9 cellular contexts compared by ENCODE assay signal in the genomic region with DNA sequence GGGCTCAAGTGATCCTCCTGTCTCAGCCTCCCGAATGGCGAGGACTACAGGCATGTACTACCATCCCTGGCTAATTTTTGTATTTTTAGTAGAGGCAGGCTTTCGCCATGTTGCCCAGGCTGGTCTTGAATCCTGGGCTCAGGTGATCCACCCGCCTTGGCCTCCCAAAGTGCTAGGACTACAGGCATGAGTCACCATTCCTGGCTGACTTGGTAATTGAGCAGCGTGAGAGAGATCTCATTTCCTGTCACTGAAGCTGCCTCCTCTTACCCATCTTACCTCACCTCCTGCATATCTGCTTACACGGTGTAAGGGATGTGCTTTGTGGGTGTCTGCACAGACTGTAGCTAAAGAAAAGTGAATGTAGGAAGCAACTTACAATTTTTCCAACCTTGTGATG. TPM values are rescaled to one million over a fixed set of nuclear protein-coding genes. Genes with fewer than 3 reads are reported as not detected.
DNase-seq lines count a peak whose midpoint lies in the region; ATAC-seq and TF ChIP-seq lines count a peak whose summit lies in the region.
"Had no signal": no experiment of that assay in that cellular context is flagged by ENCODE, and none has a peak within 500 bp of the region (broad histone marks: within the 10 kb centered on the region; RNA-seq: fewer than 3 reads in every experiment).

No MANE protein-coding gene starts in this region.

- no peak overlapping the region for H2BK120ac ChIP-seq in H9 (ENCODE audit: low read depth, low read length, poor library complexity, severe bottlenecking)

- H3K9ac ChIP-seq in H9 (ENCODE audit: extremely low read depth, insufficient read length, low read length), result no peak overlapping the region

- H3K27ac ChIP-seq in A673 (ENCODE audit: low read depth, low read length, poor library complexity, severe bottlenecking) (no peak overlapping the region), H9 (ENCODE audit: insufficient read length, low read depth, low read length) (no peak overlapping the region)

- H3K9me3 Mint-ChIP-seq in activated CD8-positive, alpha-beta memory T cell treated with anti-CD3 and anti-CD28 coated beads, Interleukin-2, amount 10 ng/mL, durations not matched to agents 7 days and 5 days (ENCODE audit: low read depth), result no peaks in the 10 kb centered on the region
- H3K9me3 Mint-ChIP-seq in H9 (no peaks in the 10 kb centered on the region), Caco-2 (ENCODE audit: unreplicated experiment) (no peaks in the 10 kb centered on the region), osteocyte (ENCODE audit: unreplicated experiment) (no peaks in the 10 kb centered on the region)

- intact Hi-C loops in A673 (cut with micrococcal nuclease; ENCODE audit: unreplicated experiment) (no loop called here), Caco-2 (cut with micrococcal nuclease; ENCODE audit: unreplicated experiment) (no loop called here)

- no peaks in the 10 kb centered on the region for H3K79me1 ChIP-seq in H9 (ENCODE audit: insufficient read depth, low read depth, low read length, poor library complexity, severe bottlenecking)

- POLR2A ChIA-PET in A673 (lab: Charles Lee; ENCODE audit: low non-redundant PET), result no interaction called here
- POLR2A ChIA-PET in Caco-2 (lab: Charles Lee), result no interaction called here

- CTCF ChIA-PET in A673 (lab: Charles Lee) (no interaction called here), Caco-2 (lab: Charles Lee) (no interaction called here)
- CTCF ChIA-PET in activated CD8-positive, alpha-beta memory T cell treated with anti-CD3 and anti-CD28 coated beads, Interleukin-2, amount 10 ng/mL, durations not matched to agents 7 days and 5 days (lab: Charles Lee), result no interaction called here

- H3K56ac ChIP-seq in H9 (ENCODE audit: insufficient read length, low read depth, low read length), result no peak overlapping the region

- no peak overlapping the region for H4K5ac ChIP-seq in H9 (ENCODE audit: insufficient read length, low read depth, low read length)

- H3K9me3 ChIP-seq in A673 (ENCODE audit: low read depth, low read length, poor library complexity, severe bottlenecking), result no peaks in the 10 kb centered on the region
- H3K9me3 ChIP-seq in H9 (ENCODE audit: control insufficient read depth, low read depth, low read length), result no peaks in the 10 kb centered on the region
- no peaks in the 10 kb centered on the region for H3K9me3 ChIP-seq in Caco-2

- H2BK20ac ChIP-seq in H9 (ENCODE audit: low read depth, low read length, poor library complexity, severe bottlenecking), result no peak overlapping the region

- H3K79me2 ChIP-seq in H9 (ENCODE audit: insufficient read depth, low read length), result no peaks in the 10 kb centered on the region

- H3K18ac ChIP-seq in H9 (ENCODE audit: insufficient read length, low read depth, low read length), result no peak overlapping the region

- H2BK15ac ChIP-seq in H9 (ENCODE audit: low read depth, low read length), result no peak overlapping the region

- H3K4me3 ChIP-seq in A673 (ENCODE audit: low read depth, low read length, poor library complexity, severe bottlenecking) (no peak overlapping the region), fibroblast of villous mesenchyme (ENCODE audit: low read depth, low read length) (no peak overlapping the region), Caco-2 (ENCODE audit: low read depth, low read length) (no peak overlapping the region)

- H3K14ac ChIP-seq in H9 (ENCODE audit: insufficient read depth, low read length), result no peak overlapping the region

- TF ChIP-seq CTCF in A673 (conservative IDR thresholded peaks at IDR 0.05; ENCODE audit: low read depth, low read length) (no peak), fibroblast of villous mesenchyme (IDR thresholded peaks at IDR 0.05; ENCODE audit: insufficient read depth, low read depth, low read length) (no peak), H9 (conservative IDR thresholded peaks at IDR 0.05) (no peak), Caco-2 (IDR thresholded peaks at IDR 0.05; ENCODE audit: insufficient read depth in 1 of 2, low read depth in 1 of 2, low read length in 1 of 2, severe bottlenecking in 1 of 2, unreplicated experiment in 1 of 2) (no peak), osteocyte (IDR thresholded peaks at IDR 0.05) (no peak)

- no peak overlapping the region for H4K91ac ChIP-seq in H9 (ENCODE audit: insufficient read length, low read depth, low read length)

- H3K4me1 ChIP-seq in A673 (ENCODE audit: insufficient read depth, low read length, poor library complexity, severe bottlenecking), result peaks cover 22% of the 10 kb centered on the region
- H3K4me1 ChIP-seq in H9 (ENCODE audit: insufficient read depth, low read length), result peaks cover 15% of the 10 kb centered on the region
- peaks cover 16% of the 10 kb centered on the region for H3K4me1 ChIP-seq in Caco-2

- H3K4ac ChIP-seq in H9 (ENCODE audit: low read depth, low read length), result no peak overlapping the region

- H3K36me3 ChIP-seq in A673 (ENCODE audit: insufficient read depth, low read length, poor library complexity, severe bottlenecking), result no peaks in the 10 kb centered on the region
- H3K36me3 ChIP-seq in Caco-2 (ENCODE audit: control insufficient read depth, insufficient read depth, low read length), result no peaks in the 10 kb centered on the region

- ATAC-seq in activated CD8-positive, alpha-beta memory T cell treated with anti-CD3 and anti-CD28 coated beads, Interleukin-2, amount 10 ng/mL, durations not matched to agents 7 days and 5 days, result peak; percentile 54

- no peak overlapping the region for H4K8ac ChIP-seq in H9 (replicated peaks; ENCODE audit: insufficient read length, low read depth, low read length)

- no TSS peak for BruUV-seq in A673 (replicated peaks; lab: Mats Ljungman, UMichigan)
- no TSS peak for BruUV-seq in Caco-2 (replicated peaks; lab: Mats Ljungman, UMichigan)

- DNase-seq in A673 (ENCODE audit: low spot score), result peak; percentile 51
- peak; percentile 31 for DNase-seq in H4 (ENCODE audit: low spot score)
- peak; percentile 66 for DNase-seq in activated CD8-positive, alpha-beta memory T cell treated with anti-CD3 and anti-CD28 coated beads, Interleukin-2, amount 10 ng/mL, durations not matched to agents 7 days and 5 days
- peak; percentile 71 for DNase-seq in fibroblast of villous mesenchyme (ENCODE audit: low read depth)
- DNase-seq in NCI-H1930 (lab: John Stamatoyannopoulos, UW), result no peak
- no peak for DNase-seq in H9
- DNase-seq in Caco-2, result no peak
- no peak for DNase-seq in osteocyte (ENCODE audit: extremely low spot score, unreplicated experiment)
- DNase-seq: NCI-H526 treated with DMSO at 0.1 percent for 48 hours had no signal

- peak overlapping the region; percentile 56 for H3K27ac Mint-ChIP-seq in activated CD8-positive, alpha-beta memory T cell treated with anti-CD3 and anti-CD28 coated beads, Interleukin-2, amount 10 ng/mL, durations not matched to agents 7 days and 5 days
- H3K27ac Mint-ChIP-seq in H9 (no peak overlapping the region), Caco-2 (ENCODE audit: unreplicated experiment) (no peak overlapping the region), osteocyte (ENCODE audit: unreplicated experiment) (no peak overlapping the region)

- no peak overlapping the region for H2AK5ac ChIP-seq in H9 (ENCODE audit: insufficient read length, low read length)

- WGBS in H9 (ENCODE audit: extremely low coverage, insufficient read length, low lambda C conversion rate), result no CpG with 5 or more reads among the region's 6 CpGs

- no peak overlapping the region for H3K4me3 Mint-ChIP-seq in activated CD8-positive, alpha-beta memory T cell treated with anti-CD3 and anti-CD28 coated beads, Interleukin-2, amount 10 ng/mL, durations not matched to agents 7 days and 5 days
- H3K4me3 Mint-ChIP-seq in H9 (no peak overlapping the region), Caco-2 (ENCODE audit: unreplicated experiment) (no peak overlapping the region), osteocyte (ENCODE audit: unreplicated experiment) (no peak overlapping the region)

- H2BK5ac ChIP-seq in H9 (ENCODE audit: insufficient read length, low read length), result no peak overlapping the region

- H3K27me3 Mint-ChIP-seq in activated CD8-positive, alpha-beta memory T cell treated with anti-CD3 and anti-CD28 coated beads, Interleukin-2, amount 10 ng/mL, durations not matched to agents 7 days and 5 days, result peaks cover 8% of the 10 kb centered on the region
- H3K27me3 Mint-ChIP-seq in H9 (ENCODE audit: low read depth), result no peaks in the 10 kb centered on the region
- no peaks in the 10 kb centered on the region for H3K27me3 Mint-ChIP-seq in Caco-2 (ENCODE audit: insufficient read depth, unreplicated experiment)
- no peaks in the 10 kb centered on the region for H3K27me3 Mint-ChIP-seq in osteocyte (ENCODE audit: unreplicated experiment)

- no peak overlapping the region for H3T11ph ChIP-seq in H9 (ENCODE audit: low read length)

- H3K23ac ChIP-seq in H9 (ENCODE audit: insufficient read length, low read depth, low read length), result no peak overlapping the region

- no peaks in the 10 kb centered on the region for H3K23me2 ChIP-seq in H9 (ENCODE audit: insufficient read length, low read depth, low read length, poor library complexity, severe bottlenecking)

- no peaks in the 10 kb centered on the region for H4K20me1 ChIP-seq in H9 (ENCODE audit: control insufficient read depth, insufficient read depth, insufficient read length)

- H3K27me3 ChIP-seq in A673 (replicated peaks; ENCODE audit: insufficient read depth, low read depth, low read length, poor library complexity) (no peaks in the 10 kb centered on the region), H9 (ENCODE audit: insufficient read depth, low read length) (no peaks in the 10 kb centered on the region), Caco-2 (replicated peaks; ENCODE audit: control insufficient read depth, insufficient read depth, low read length) (no peaks in the 10 kb centered on the region)

- no peak overlapping the region for H2BK12ac ChIP-seq in H9 (ENCODE audit: insufficient read length, low read depth, low read length)

- H3K4me1 Mint-ChIP-seq in activated CD8-positive, alpha-beta memory T cell treated with anti-CD3 and anti-CD28 coated beads, Interleukin-2, amount 10 ng/mL, durations not matched to agents 7 days and 5 days, result peaks cover 61% of the 10 kb centered on the region
- peaks cover 22% of the 10 kb centered on the region in 2 experiments for H3K4me1 Mint-ChIP-seq in H9
- peaks cover 6% of the 10 kb centered on the region for H3K4me1 Mint-ChIP-seq in Caco-2 (ENCODE audit: low read depth, unreplicated experiment)
- peaks cover 25% of the 10 kb centered on the region for H3K4me1 Mint-ChIP-seq in osteocyte (ENCODE audit: unreplicated experiment)

- no peak overlapping the region for H3K4me2 ChIP-seq in H9 (ENCODE audit: insufficient read depth, insufficient read length, low read length)

- no peak overlapping the region for H2AFZ ChIP-seq in H9 (ENCODE audit: low read length)

- peaks cover 88% of the 10 kb centered on the region for H3K36me3 Mint-ChIP-seq in activated CD8-positive, alpha-beta memory T cell treated with anti-CD3 and anti-CD28 coated beads, Interleukin-2, amount 10 ng/mL, durations not matched to agents 7 days and 5 days
- H3K36me3 Mint-ChIP-seq in H9 (ENCODE audit: insufficient read depth in 1 of 3, low read depth in 3 of 3) (no peaks in the 10 kb centered on the region), Caco-2 (ENCODE audit: insufficient read depth, unreplicated experiment) (no peaks in the 10 kb centered on the region), osteocyte (ENCODE audit: unreplicated experiment) (peaks cover 30% of the 10 kb centered on the region)

RNA-seq across cellular contexts. Expression of gene IFIT3, which starts 9.7 kb away (rescaled TPM):
- total RNA-seq in A673 (2021) (5.6 and 6.7 TPM in 2 replicates), fibroblast of villous mesenchyme (61.8 and 90.2 TPM in 2 replicates), H9 (2021) (0.55 and 0.64 TPM in 2 replicates), Caco-2 (2022) (1.5 and 1.8 TPM in 2 replicates), osteocyte (19.9 and 22.7 TPM in 2 replicates)
- total RNA-seq in H4 (2014; rRNA removed; shearing (Covaris generic)), result 24.6 and 31.4 TPM in 2 replicates
- total RNA-seq in activated CD8-positive, alpha-beta memory T cell treated with anti-CD3 and anti-CD28 coated beads, Interleukin-2, amount 10 ng/mL, durations not matched to agents 7 days and 5 days, result 100 to 1,000 TPM in 1 of 2 experiments, 10 to 100 TPM in 1; 54.2 to 151 TPM

RNA-seq across cellular contexts. Expression of gene IFIT2, which starts 35.6 kb away (rescaled TPM):
- total RNA-seq in A673 (2021), result 1.7 and 1.9 TPM in 2 replicates
- total RNA-seq in H4 (2014; rRNA removed; shearing (Covaris generic)), result 3.9 and 4.0 TPM in 2 replicates
- 10 to 100 TPM; 16.0 to 34.4 TPM for total RNA-seq in activated CD8-positive, alpha-beta memory T cell treated with anti-CD3 and anti-CD28 coated beads, Interleukin-2, amount 10 ng/mL, durations not matched to agents 7 days and 5 days
- 10.3 and 22.9 TPM in 2 replicates for total RNA-seq in fibroblast of villous mesenchyme
- 0.09 TPM in 1 of 2 replicates, not detected in the other for total RNA-seq in H9 (2021)
- 0.43 and 0.56 TPM in 2 replicates for total RNA-seq in Caco-2 (2022)
- total RNA-seq in osteocyte, result 8.8 and 11.0 TPM in 2 replicates

RNA-seq across cellular contexts. Expression of gene IFIT1B, which starts 40.4 kb away (rescaled TPM):
- total RNA-seq in A673 (2021), result not detected in 2 replicates
- total RNA-seq in H4 (2014; rRNA removed; shearing (Covaris generic)), result 0.12 TPM in 1 of 2 replicates, not detected in the other
- under 1 TPM in 1 of 2 experiments, not detected in 1; 0.29 TPM for total RNA-seq in activated CD8-positive, alpha-beta memory T cell treated with anti-CD3 and anti-CD28 coated beads, Interleukin-2, amount 10 ng/mL, durations not matched to agents 7 days and 5 days
- total RNA-seq in fibroblast of villous mesenchyme, result under 0.01 TPM in 1 of 2 replicates, not detected in the other
- total RNA-seq in H9 (2021), result not detected in 2 replicates
- total RNA-seq in Caco-2 (2022), result not detected in 2 replicates
- total RNA-seq in osteocyte, result not detected in 2 replicates

RNA-seq across cellular contexts. Expression of gene IFIT1, which starts 54.9 kb away (rescaled TPM):
- total RNA-seq in A673 (2021) (2.4 and 3.2 TPM in 2 replicates), fibroblast of villous mesenchyme (32.9 and 70.8 TPM in 2 replicates), H9 (2021) (1.2 and 1.9 TPM in 2 replicates), Caco-2 (2022) (4.3 and 5.4 TPM in 2 replicates), osteocyte (20.4 and 21.5 TPM in 2 replicates)
- total RNA-seq in H4 (2014; rRNA removed; shearing (Covaris generic)), result 102 and 123 TPM in 2 replicates
- 100 to 1,000 TPM in 1 of 2 experiments, 10 to 100 TPM in 1; 45.8 to 107 TPM for total RNA-seq in activated CD8-positive, alpha-beta memory T cell treated with anti-CD3 and anti-CD28 coated beads, Interleukin-2, amount 10 ng/mL, durations not matched to agents 7 days and 5 days

Comparison
In these comparisons a context has a peak if more than half of its experiments do, and no peak if none do; other contexts are left out.
1. DNase-seq: peak in A673 (single experiment), H4 (single experiment), activated CD8-positive, alpha-beta memory T cell treated with anti-CD3 and anti-CD28 coated beads, Interleukin-2, amount 10 ng/mL, durations not matched to agents 7 days and 5 days (single experiment) and fibroblast of villous mesenchyme (single experiment); none in NCI-H1930 (0 of 2), H9 (single experiment), Caco-2 (0 of 2) and osteocyte (single experiment).